ENCODE assay signal across 10 cellular contexts in the genomic region with DNA sequence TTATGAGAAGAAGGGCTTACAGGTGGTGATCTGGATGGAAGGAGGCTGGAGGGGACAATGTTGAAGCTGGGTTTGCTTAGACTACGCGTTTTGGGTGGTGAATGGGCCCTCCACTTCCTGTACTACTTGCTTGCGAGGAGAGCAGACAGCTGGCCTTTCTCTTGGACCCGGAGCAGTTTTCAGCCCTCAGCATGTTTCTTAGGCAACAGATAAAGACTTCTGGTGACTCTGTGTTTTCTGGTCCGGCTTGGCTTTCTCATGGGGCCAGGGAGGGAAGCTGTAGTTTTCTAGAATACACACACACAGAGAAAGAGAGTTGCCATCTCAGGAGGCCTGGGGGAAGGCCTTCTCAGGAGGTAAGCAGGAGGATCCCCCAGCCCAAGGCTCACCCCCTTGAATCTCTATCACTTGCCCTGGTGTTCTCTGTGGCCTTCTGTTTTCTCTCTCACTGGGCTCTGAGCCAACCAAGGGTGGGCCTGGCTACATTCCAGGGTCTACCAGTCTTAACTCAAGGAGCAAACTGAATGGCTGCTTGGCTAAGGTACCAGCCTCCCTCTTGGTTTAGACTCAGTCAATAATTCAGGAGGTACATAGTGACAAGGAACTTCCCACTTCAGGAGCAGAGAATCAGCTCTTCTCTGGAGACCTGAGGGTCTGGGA. TPM values are rescaled to one million over a fixed set of nuclear protein-coding genes. Genes with fewer than 3 reads are reported as not detected.
DNase-seq lines count a peak whose midpoint lies in the region; ATAC-seq and TF ChIP-seq lines count a peak whose summit lies in the region.
"Had no signal": no experiment of that assay in that cellular context is flagged by ENCODE, and none has a peak within 500 bp of the region (broad histone marks: within the 10 kb centered on the region; RNA-seq: fewer than 3 reads in every experiment).

No MANE protein-coding gene starts in this region.

- in situ Hi-C loops in transverse colon (cut with MboI; ENCODE audit: low pct_ligation_motif_present in 1 of 4, low pct_unique_long_range_greater_than_20kb in 1 of 4, low sequenced_read_pairs in 3 of 4): no loop called here

- no peaks in the 10 kb centered on the region for H3K27me3 Mint-ChIP-seq in activated naive CD4-positive, alpha-beta T cell treated with anti-CD3 and anti-CD28 coated beads for 36 hours (ENCODE audit: low read depth)
- no peaks in the 10 kb centered on the region for H3K27me3 Mint-ChIP-seq in activated CD8-positive, alpha-beta T cell treated with anti-CD3 and anti-CD28 coated beads for 36 hours

- H3K36me3 Mint-ChIP-seq in activated naive CD4-positive, alpha-beta T cell treated with anti-CD3 and anti-CD28 coated beads for 36 hours (ENCODE audit: low read depth): peaks cover 5% of the 10 kb centered on the region
- H3K36me3 Mint-ChIP-seq in activated CD8-positive, alpha-beta T cell treated with anti-CD3 and anti-CD28 coated beads for 36 hours (ENCODE audit: low read depth): no peaks in the 10 kb centered on the region

- no peaks in the 10 kb centered on the region for H3K9me3 Mint-ChIP-seq in activated naive CD4-positive, alpha-beta T cell treated with anti-CD3 and anti-CD28 coated beads for 36 hours
- no peaks in the 10 kb centered on the region for H3K9me3 Mint-ChIP-seq in activated CD8-positive, alpha-beta T cell treated with anti-CD3 and anti-CD28 coated beads for 36 hours

- peak overlapping the region; percentile 48 for H3K27ac Mint-ChIP-seq in activated naive CD4-positive, alpha-beta T cell treated with anti-CD3 and anti-CD28 coated beads for 36 hours
- H3K27ac Mint-ChIP-seq in activated CD8-positive, alpha-beta T cell treated with anti-CD3 and anti-CD28 coated beads for 36 hours: peak overlapping the region; percentile 80

- WGBS in transverse colon (ENCODE audit: low coverage in 1 of 2), 2 donors: 42 to 44% methylated on average over 3 to 5 of the region's 5 CpGs

- peaks cover 27 to 38% (median 29%) of the 10 kb centered on the region in 4 donors for H3K4me1 ChIP-seq in transverse colon

- H3K36me3 ChIP-seq in transverse colon: no peaks in the 10 kb centered on the region

- H3K9me3 ChIP-seq in transverse colon: no peaks in the 10 kb centered on the region

- TF ChIP-seq CTCF in activated CD8-positive, alpha-beta T cell treated with anti-CD3 and anti-CD28 coated beads for 36 hours (IDR thresholded peaks at IDR 0.05): no peak
- no peak for TF ChIP-seq CTCF in transverse colon (IDR thresholded peaks at IDR 0.05)

- H3K4me3 ChIP-seq in transverse colon: no peak overlapping the region

- peaks cover 30% of the 10 kb centered on the region for H3K4me1 Mint-ChIP-seq in activated naive CD4-positive, alpha-beta T cell treated with anti-CD3 and anti-CD28 coated beads for 36 hours (ENCODE audit: low read depth)
- peaks cover 24% of the 10 kb centered on the region for H3K4me1 Mint-ChIP-seq in activated CD8-positive, alpha-beta T cell treated with anti-CD3 and anti-CD28 coated beads for 36 hours (ENCODE audit: low read depth)

- peak; percentile 11 for DNase-seq in activated naive CD4-positive, alpha-beta T cell treated with anti-CD3 and anti-CD28 coated beads for 36 hours
- DNase-seq in activated naive CD4-positive, alpha-beta T cell treated with Interleukin-2 at 50 U/mL for 16 hours: no peak
- DNase-seq in activated CD8-positive, alpha-beta T cell treated with anti-CD3 and anti-CD28 coated beads for 36 hours: peak; percentile 30
- DNase-seq in iris pigment epithelial cell (ENCODE audit: low read depth): peak; percentile 52
- DNase-seq in transverse colon: peak; percentile 42
- DNase-seq in RKO (ENCODE audit: low spot score): no peak
- DNase-seq in SK-N-DZ (ENCODE audit: low spot score): no peak
- DNase-seq: DND-41 had no signal

- H3K4me3 Mint-ChIP-seq in activated naive CD4-positive, alpha-beta T cell treated with anti-CD3 and anti-CD28 coated beads for 36 hours: peak overlapping the region; percentile 57
- H3K4me3 Mint-ChIP-seq in activated CD8-positive, alpha-beta T cell treated with anti-CD3 and anti-CD28 coated beads for 36 hours: peak overlapping the region; percentile 59

- intact Hi-C loops in activated naive CD4-positive, alpha-beta T cell treated with anti-CD3 and anti-CD28 coated beads for 36 hours (cut with micrococcal nuclease): no loop called here
- intact Hi-C loops in activated CD8-positive, alpha-beta T cell treated with anti-CD3 and anti-CD28 coated beads for 36 hours (cut with micrococcal nuclease): no loop called here
- intact Hi-C loops in transverse colon (cut with DNase I; ENCODE audit: low total_unique reads): no loop called here

- no peak for TF ChIP-seq EP300 in transverse colon (IDR thresholded peaks at IDR 0.05; ENCODE audit: low read depth)

- peak overlapping the region; percentile 56 to 89 (median 66) for H3K27ac ChIP-seq in transverse colon

- no peak for TF ChIP-seq POLR2A in transverse colon (IDR thresholded peaks at IDR 0.05)

- no peaks in the 10 kb centered on the region for H3K27me3 ChIP-seq in transverse colon
- H3K27me3 ChIP-seq: dorsolateral prefrontal cortex had no signal

- POLR2A ChIA-PET in activated CD8-positive, alpha-beta T cell treated with anti-CD3 and anti-CD28 coated beads for 36 hours (lab: Charles Lee): interaction anchor here (0.7 to 2.8 kb wide), 10 partner anchors 10 to 248 kb away, joined by 3 to 14 read pairs (median 6); a partner anchor contains a TSS

- CTCF ChIA-PET in activated naive CD4-positive, alpha-beta T cell treated with anti-CD3 and anti-CD28 coated beads for 36 hours (lab: Charles Lee): interaction anchor here (0.7 to 1.5 kb wide), 3 partner anchors 16 to 49 kb away, joined by 3 to 5 read pairs (median 4); a partner anchor contains a TSS
- CTCF ChIA-PET in activated CD8-positive, alpha-beta T cell treated with anti-CD3 and anti-CD28 coated beads for 36 hours (lab: Charles Lee): interaction anchor here (0.6 to 5.8 kb wide), 6 partner anchors 16 to 354 kb away, joined by 3 to 67 read pairs (median 4); a partner anchor contains a TSS

- no peak for ATAC-seq in activated CD8-positive, alpha-beta T cell treated with anti-CD3 and anti-CD28 coated beads for 36 hours
- ATAC-seq in HG02678 (IDR thresholded peaks at IDR 0.05; ENCODE audit: unreplicated experiment): no peak

RNA-seq across cellular contexts. Expression of a gene that starts 2.4 kb away (rescaled TPM):
- 10 to 100 TPM; 22.6 to 22.8 TPM for total RNA-seq in activated naive CD4-positive, alpha-beta T cell treated with anti-CD3 and anti-CD28 coated beads for 36 hours
- 10 to 100 TPM; 22.0 to 25.6 TPM for total RNA-seq in activated CD8-positive, alpha-beta T cell treated with anti-CD3 and anti-CD28 coated beads for 36 hours
- total RNA-seq in transverse colon: 10 to 100 TPM; 37.4 to 82.0 (median 49.5) TPM
- 17.6 and 24.3 TPM in 2 replicates for polyA plus RNA-seq in SK-N-DZ (2014; cell fraction: cytosol; rRNA removed)
- 55.0 and 63.9 TPM in 2 replicates for polyA plus RNA-seq in SK-N-DZ (2014; cell fraction: nucleus; rRNA removed)

RNA-seq across cellular contexts. Expression of a gene that starts 2.5 kb away (rescaled TPM):
- total RNA-seq in activated naive CD4-positive, alpha-beta T cell treated with anti-CD3 and anti-CD28 coated beads for 36 hours: under 1 TPM; 0.07 to 0.12 TPM
- under 1 TPM; 0.14 to 0.27 TPM for total RNA-seq in activated CD8-positive, alpha-beta T cell treated with anti-CD3 and anti-CD28 coated beads for 36 hours
- total RNA-seq in transverse colon: under 1 TPM in 2 of 4 donors, not detected in 2; 0.32 to 0.96 TPM
- polyA plus RNA-seq in SK-N-DZ (2014; cell fraction: cytosol; rRNA removed): 0.10 and 0.50 TPM in 2 replicates
- 0.24 TPM in 1 of 2 replicates, not detected in the other for polyA plus RNA-seq in SK-N-DZ (2014; cell fraction: nucleus; rRNA removed)

RNA-seq across cellular contexts. Expression of a gene that starts 21.1 kb away (rescaled TPM):
- total RNA-seq in activated naive CD4-positive, alpha-beta T cell treated with anti-CD3 and anti-CD28 coated beads for 36 hours: 100 to 1,000 TPM; 160 to 173 TPM
- total RNA-seq in activated CD8-positive, alpha-beta T cell treated with anti-CD3 and anti-CD28 coated beads for 36 hours: 100 to 1,000 TPM; 153 to 159 TPM
- total RNA-seq in transverse colon: 10 to 100 TPM; 13.8 to 70.1 (median 47.0) TPM
- polyA plus RNA-seq in SK-N-DZ (2014; cell fraction: cytosol; rRNA removed): 66.3 and 79.2 TPM in 2 replicates
- 76.0 and 111 TPM in 2 replicates for polyA plus RNA-seq in SK-N-DZ (2014; cell fraction: nucleus; rRNA removed)

RNA-seq across cellular contexts. Expression of a gene that starts 27.0 kb away (rescaled TPM):
- under 1 TPM; 0.64 to 0.96 TPM for total RNA-seq in activated naive CD4-positive, alpha-beta T cell treated with anti-CD3 and anti-CD28 coated beads for 36 hours
- total RNA-seq in activated CD8-positive, alpha-beta T cell treated with anti-CD3 and anti-CD28 coated beads for 36 hours: 1 to 10 TPM in 1 of 2 experiments, under 1 TPM in 1; 0.68 to 1.3 TPM
- total RNA-seq in transverse colon: 10 to 100 TPM; 23.5 to 80.6 (median 39.0) TPM
- polyA plus RNA-seq in SK-N-DZ (2014; cell fraction: cytosol; rRNA removed): 48.7 and 62.9 TPM in 2 replicates
- 326 and 352 TPM in 2 replicates for polyA plus RNA-seq in SK-N-DZ (2014; cell fraction: nucleus; rRNA removed)

RNA-seq across cellular contexts. Expression of a gene that starts 43.1 kb away (rescaled TPM):
- total RNA-seq in activated naive CD4-positive, alpha-beta T cell treated with anti-CD3 and anti-CD28 coated beads for 36 hours: 10 to 100 TPM; 85.9 to 98.1 TPM
- total RNA-seq in activated CD8-positive, alpha-beta T cell treated with anti-CD3 and anti-CD28 coated beads for 36 hours: 100 to 1,000 TPM; 108 to 114 TPM
- 100 to 1,000 TPM in 1 of 4 donors, 10 to 100 TPM in 3; 66.5 to 193 (median 68.8) TPM for total RNA-seq in transverse colon
- polyA plus RNA-seq in SK-N-DZ (2014; cell fraction: cytosol; rRNA removed): 251 and 299 TPM in 2 replicates
- 126 and 151 TPM in 2 replicates for polyA plus RNA-seq in SK-N-DZ (2014; cell fraction: nucleus; rRNA removed)

Comparison
In these comparisons a context has a peak if more than half of its experiments do, and no peak if none do; other contexts are left out.
1. DNase-seq: peak in activated naive CD4-positive, alpha-beta T cell treated with anti-CD3 and anti-CD28 coated beads for 36 hours (single experiment), activated CD8-positive, alpha-beta T cell treated with anti-CD3 and anti-CD28 coated beads for 36 hours (single experiment), iris pigment epithelial cell (single experiment) and transverse colon (single experiment); none in activated naive CD4-positive, alpha-beta T cell treated with Interleukin-2 at 50 U/mL for 16 hours (single experiment), RKO (single experiment) and SK-N-DZ (single experiment).